In genomic region chr6:163146036-163146435, GRCh38 we compare ENCODE assay signal across 22 cellular contexts.
DNase-seq lines count a peak whose midpoint lies in the region; ATAC-seq, FAIRE-seq and TF ChIP-seq lines count a peak whose summit lies in the region.
"Had no signal": no experiment of that assay in that cellular context is flagged by ENCODE, and none has a peak within 500 bp of the region (broad histone marks: within the 10 kb centered on the region; RNA-seq: fewer than 3 reads in every experiment).

No MANE protein-coding gene starts in this region.

- no peak overlapping the region for H3K27ac Mint-ChIP-seq in astrocyte (ENCODE audit: unreplicated experiment)

- no peaks in the 10 kb centered on the region for H3K9me3 ChIP-seq in astrocyte (ENCODE audit: insufficient read depth, low read depth, low read length)
- no peaks in the 10 kb centered on the region for H3K9me3 ChIP-seq in gastroesophageal sphincter
- H3K9me3 ChIP-seq: SK-N-SH had no signal

- FAIRE-seq in astrocyte (lab: Jason Lieb, UNC) = no peak
- FAIRE-seq: GM12891, K562 had no signal

- H3K4me3 ChIP-seq in astrocyte (ENCODE audit: insufficient read depth, low read depth, low read length) (no peak overlapping the region), gastroesophageal sphincter (no peak overlapping the region)
- H3K4me3 ChIP-seq: K562 had no signal

- no peak overlapping the region for H3K4me3 Mint-ChIP-seq in astrocyte (ENCODE audit: unreplicated experiment)
- H3K4me3 Mint-ChIP-seq: CD14-positive monocyte had no signal

- no peak overlapping the region for H3K9ac ChIP-seq in astrocyte (ENCODE audit: low read length)
- H3K9ac ChIP-seq: SK-N-SH had no signal

- peaks cover 6% of the 10 kb centered on the region for H3K4me1 Mint-ChIP-seq in astrocyte (ENCODE audit: low read depth, unreplicated experiment)

- H3K4me1 ChIP-seq in astrocyte (ENCODE audit: insufficient read depth, low read length) (no peaks in the 10 kb centered on the region), gastroesophageal sphincter (no peaks in the 10 kb centered on the region)

- peaks cover 3% of the 10 kb centered on the region for H3K9me3 Mint-ChIP-seq in astrocyte (ENCODE audit: unreplicated experiment)

- H3K27me3 ChIP-seq in astrocyte (ENCODE audit: insufficient read depth, low read length) (no peaks in the 10 kb centered on the region), gastroesophageal sphincter (peaks cover 6% of the 10 kb centered on the region)

- WGBS in gastroesophageal sphincter (ENCODE audit: low coverage in 1 of 2), 2 donors = 78 to 88% methylated on average over 1 to 4 of the region's 4 CpGs

- H3K36me3 ChIP-seq in astrocyte (ENCODE audit: insufficient read depth, low read length) (no peaks in the 10 kb centered on the region), gastroesophageal sphincter (no peaks in the 10 kb centered on the region)

- no peak for ATAC-seq in HG02884 (IDR thresholded peaks at IDR 0.05; ENCODE audit: unreplicated experiment)
- ATAC-seq in gastroesophageal sphincter = no peak
- ATAC-seq in HG03045 (IDR thresholded peaks at IDR 0.05; ENCODE audit: unreplicated experiment) = no peak
- ATAC-seq: HCT116, K562 had no signal

- DNase-seq in GM04503 (ENCODE audit: low read depth) (peak; percentile 18), astrocyte (ENCODE audit: low read depth) (peak; percentile 42), glomerular visceral epithelial cell (ENCODE audit: extremely low spot score) (peak; percentile 20), NK-92 (lab: John Stamatoyannopoulos, UW; ENCODE audit: unreplicated experiment) (no peak)
- DNase-seq: AML-193, DMS 273 treated with DMSO at 0.1 percent for 48 hours, GF-D8, GOT3, NCI-H1105 treated with DMSO at 0.1 percent for 48 hours, NCI-H1694, NCI-H2081 treated with DMSO at 0.1 percent for 48 hours, NCI-H446 treated with DMSO at 0.1 percent for 48 hours, RPMI8226, SHP77 treated with DMSO at 0.1 percent for 48 hours, SK-N-SH had no signal

- no peak for TF ChIP-seq POLR2A in gastroesophageal sphincter (IDR thresholded peaks at IDR 0.05)

- peaks cover 4% of the 10 kb centered on the region for H3K27me3 Mint-ChIP-seq in astrocyte (ENCODE audit: low read depth, unreplicated experiment)

- no peaks in the 10 kb centered on the region for H4K20me1 ChIP-seq in astrocyte (ENCODE audit: insufficient read depth, low read length)

- H3K4me2 ChIP-seq in astrocyte (ENCODE audit: low read length) = no peak overlapping the region
- H3K4me2 ChIP-seq: SK-N-SH had no signal

- TF ChIP-seq EP300 in gastroesophageal sphincter (IDR thresholded peaks at IDR 0.05) = no peak

- no peak overlapping the region for H2AFZ ChIP-seq in astrocyte (ENCODE audit: low read depth, low read length)

- H3K36me3 Mint-ChIP-seq in astrocyte (ENCODE audit: low read depth, unreplicated experiment) = no peaks in the 10 kb centered on the region
- H3K36me3 Mint-ChIP-seq: CD14-positive monocyte had no signal

- H3K79me2 ChIP-seq in astrocyte (ENCODE audit: insufficient read depth, low read length) = no peaks in the 10 kb centered on the region

- no peak for TF ChIP-seq CTCF in astrocyte (IDR thresholded peaks at IDR 0.05; ENCODE audit: insufficient read depth, low read depth, low read length)
- TF ChIP-seq CTCF in gastroesophageal sphincter (IDR thresholded peaks at IDR 0.05) = no peak

- H3K27ac ChIP-seq in astrocyte (ENCODE audit: low read depth, low read length) (no peak overlapping the region), gastroesophageal sphincter (no peak overlapping the region)
